Comparison of ENCODE assay signal across 25 cellular contexts in genomic region chr16:17945080-17945601, GRCh38.
DNase-seq lines count a peak whose midpoint lies in the region; ATAC-seq, FAIRE-seq and TF ChIP-seq lines count a peak whose summit lies in the region.
"Had no signal": no experiment of that assay in that cellular context is flagged by ENCODE, and none has a peak within 500 bp of the region (broad histone marks: within the 10 kb centered on the region; RNA-seq: fewer than 3 reads in every experiment).

No MANE protein-coding gene starts in this region.

- H3K4me2 ChIP-seq in A549, result no peak overlapping the region

- POLR2A ChIA-PET in A549 (lab: Yijun Ruan, JAX), result no interaction called here

- H3K36me3 ChIP-seq in esophagus muscularis mucosa (no peaks in the 10 kb centered on the region), psoas muscle (ENCODE audit: insufficient read depth in 1 of 2, low read depth in 1 of 2) (no peaks in the 10 kb centered on the region)
- H3K36me3 ChIP-seq: SJCRH30 had no signal

- TF ChIP-seq EP300 in A549 (IDR thresholded peaks at IDR 0.05), result no peak
- no peak for TF ChIP-seq EP300 in esophagus muscularis mucosa (IDR thresholded peaks at IDR 0.05)

- H3K9me3 ChIP-seq in A549, result no peaks in the 10 kb centered on the region; the same call in 2 of the 3 replicates
- no peaks in the 10 kb centered on the region for H3K9me3 ChIP-seq in esophagus muscularis mucosa
- no peaks in the 10 kb centered on the region for H3K9me3 ChIP-seq in psoas muscle
- H3K9me3 ChIP-seq: Caco-2, SJCRH30 had no signal

- intact Hi-C loops in esophagus muscularis mucosa (cut with DNase I), result no loop called here
- intact Hi-C loops in psoas muscle (cut with DNase I), result no loop called here

- FAIRE-seq in A549 (lab: Jason Lieb, UNC), result peak; percentile 28
- FAIRE-seq: A204.1, GM18507, RCC 7860 had no signal

- CTCF ChIA-PET in A549 (lab: Yijun Ruan, JAX), result interaction anchor here (1.2 to 1.3 kb wide), 2 partner anchors 11 to 15 kb away, joined by 3 to 4 read pairs; no protein-coding TSS in a partner anchor

- H3K4me1 ChIP-seq in A549, result no peaks in the 10 kb centered on the region
- no peaks in the 10 kb centered on the region for H3K4me1 ChIP-seq in esophagus muscularis mucosa
- no peaks in the 10 kb centered on the region for H3K4me1 ChIP-seq in psoas muscle
- H3K4me1 ChIP-seq: Caco-2, SJCRH30 had no signal

- DNase-seq in A549 (ENCODE audit: low read depth in 1 of 2, low spot score in 1 of 2) (no peak), GM12865 (ENCODE audit: low read depth) (peak; percentile 16), NCI-H2171 (lab: John Stamatoyannopoulos, UW) (peak; percentile 29), esophagus muscularis mucosa (ENCODE audit: extremely low spot score) (peak; percentile 3), NCI-H2107 (lab: John Stamatoyannopoulos, UW) (no peak), psoas muscle (no peak), SHP77 (lab: John Stamatoyannopoulos, UW) (no peak)
- DNase-seq: Caco-2; CD8-positive, alpha-beta T cell; DMS79 treated with DMSO at 0.1 percent for 48 hours; GM23248; H9; KG1; NCI-H1092; NCI-H1417 treated with DMSO at 0.1 percent for 48 hours; NCI-H1694 treated with DMSO at 0.1 percent for 48 hours; NCI-H2081; NCI-H748 treated with DMSO at 0.1 percent for 48 hours; SJCRH30; T-cell had no signal

- TF ChIP-seq CTCF in A549 (IDR thresholded peaks at IDR 0.05), result no peak
- TF ChIP-seq CTCF in GM12865 (IDR thresholded peaks at IDR 0.05; ENCODE audit: insufficient read depth, low read depth, low read length, missing control alignments), result no peak
- TF ChIP-seq CTCF in esophagus muscularis mucosa (IDR thresholded peaks at IDR 0.05), result no peak
- TF ChIP-seq CTCF in psoas muscle (IDR thresholded peaks at IDR 0.05), result no peak

- TF ChIP-seq RAD21 in A549 (conservative IDR thresholded peaks at IDR 0.05 in 1 of 2, IDR thresholded peaks at IDR 0.05 in 1 of 2), result no peak

- H3K27ac ChIP-seq in A549 (no peak overlapping the region), esophagus muscularis mucosa (replicated peaks in 1 of 4) (no peak overlapping the region), psoas muscle (no peak overlapping the region)
- H3K27ac ChIP-seq: C4-2B, GM23248, SJCRH30 had no signal

- no peak overlapping the region for H3K4me3 ChIP-seq in A549
- no peak overlapping the region for H3K4me3 ChIP-seq in GM12865 (ENCODE audit: low read depth, low read length)
- no peak overlapping the region for H3K4me3 ChIP-seq in esophagus muscularis mucosa
- H3K4me3 ChIP-seq in psoas muscle, result no peak overlapping the region
- H3K4me3 ChIP-seq: GM23248, SJCRH30 had no signal

- ATAC-seq in A549, result no peak
- no peak for ATAC-seq in psoas muscle
- ATAC-seq in GM21717 (IDR thresholded peaks at IDR 0.05; ENCODE audit: unreplicated experiment), result no peak
- ATAC-seq: CD8-positive, alpha-beta T cell; T-cell had no signal

- H3K27me3 ChIP-seq in esophagus muscularis mucosa (no peaks in the 10 kb centered on the region), psoas muscle (ENCODE audit: insufficient read depth in 3 of 3, low read length in 2 of 3) (peaks cover 0 to 2% (median 0%) of the 10 kb centered on the region in 3 donors)
- H3K27me3 ChIP-seq: SJCRH30 had no signal

- WGBS in A549 (ENCODE audit: missing lambda C conversion rate), result 10% methylated on average over 5 of the region's 5 CpGs
- 85% methylated on average over 5 of the region's 5 CpGs for WGBS in esophagus muscularis mucosa
- WGBS in psoas muscle, 3 donors, result 63 to 79% (median 67%) methylated on average over 5 of the region's 5 CpGs

- TF ChIP-seq POLR2A in A549 (IDR thresholded peaks at IDR 0.05; ENCODE audit: low read length), result no peak
- no peak for TF ChIP-seq POLR2A in esophagus muscularis mucosa (IDR thresholded peaks at IDR 0.05; ENCODE audit: low read depth)

TF ChIP-seq in A549, 52 proteins besides CTCF, POLR2A, EP300 and RAD21:
- TF ChIP-seq ZNF302 (CRISPR knock-in tag; IDR thresholded peaks at IDR 0.05), result no peak
- TF ChIP-seq MAFK (IDR thresholded peaks at IDR 0.05; ENCODE audit: partially characterized antibody), result peak; percentile 69
- 0 out of 2 replicates have a peak, but pooled peaks have one; percentile 9 for TF ChIP-seq NFE2L2 (conservative IDR thresholded peaks at IDR 0.05; ENCODE audit: low read length)

Comparison
In these comparisons a context has a peak if more than half of its experiments do, and no peak if none do; other contexts are left out.
1. DNase-seq: peak in GM12865 (single experiment), NCI-H2171 (single experiment) and esophagus muscularis mucosa (single experiment); none in A549 (0 of 2), NCI-H2107 (single experiment), psoas muscle (0 of 2) and SHP77 (0 of 2).